ENCODE assay signal across 1 cellular context in genomic region chrX:70505451-70505841, GRCh38.
TF ChIP-seq lines count a peak whose summit lies in the region.

No MANE protein-coding gene starts in this region.

TF ChIP-seq in SK-N-SH treated with all-trans-retinoic acid at 6 μM for 48 hours, 23 proteins besides CTCF, POLR2A, EP300 and RAD21 (continued from another document):
- TF ChIP-seq CSDC2 (CRISPR knock-in tag; IDR thresholded peaks at IDR 0.05) (no peak), ZC3H10 (CRISPR knock-in tag; IDR thresholded peaks at IDR 0.05) (no peak)
